9 cellular contexts compared by ENCODE assay signal in the genomic region with DNA sequence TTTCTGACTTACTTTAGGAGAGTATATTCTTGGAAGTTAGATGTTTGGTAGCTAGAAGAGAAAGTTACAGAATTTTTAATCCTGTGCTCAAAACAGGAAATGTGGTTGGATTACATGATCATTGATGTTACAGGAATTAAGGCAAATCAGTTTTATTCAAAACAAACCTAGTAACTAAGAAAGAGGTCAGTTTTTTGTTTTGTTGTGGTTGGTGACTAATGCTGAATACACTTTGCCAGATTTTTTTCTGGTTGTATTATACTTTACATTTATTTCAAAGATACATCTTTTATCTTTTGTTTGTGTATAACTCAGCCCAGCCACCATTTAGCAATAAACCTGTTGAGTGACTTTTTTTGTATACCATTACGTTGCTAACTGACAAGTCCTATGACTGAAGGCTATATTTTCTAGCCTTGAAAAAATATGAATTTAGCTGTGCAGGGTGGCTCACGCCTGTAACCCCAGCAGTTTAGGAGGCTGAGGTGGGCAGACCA.
A peak's percentile ranks its signal among the peaks of the same experiment; 100 is the strongest.
DNase-seq lines count a peak whose midpoint lies in the region; ATAC-seq and TF ChIP-seq lines count a peak whose summit lies in the region.
"Had no signal": no experiment of that assay in that cellular context is flagged by ENCODE, and none has a peak within 500 bp of the region (broad histone marks: within the 10 kb centered on the region; RNA-seq: fewer than 3 reads in every experiment).

No MANE protein-coding gene starts in this region.

- H3K9ac ChIP-seq in trophoblast cell (ENCODE audit: low read length) = no peak overlapping the region

- peak overlapping the region; percentile 46 for H3K4ac ChIP-seq in trophoblast cell (ENCODE audit: low read depth, low read length)

- no peak for TF ChIP-seq CTCF in epithelial cell of esophagus (IDR thresholded peaks at IDR 0.05; ENCODE audit: insufficient read depth, low read depth, low read length, missing control alignments)

- H3K36me3 ChIP-seq in CD8-positive, alpha-beta memory T cell (ENCODE audit: insufficient read depth, low read length) = no peaks in the 10 kb centered on the region
- H3K36me3 ChIP-seq in trophoblast cell (ENCODE audit: control insufficient read depth in 1 of 2, insufficient read depth in 2 of 2, low read length in 2 of 2) = peaks cover 0 to 5% of the 10 kb centered on the region in 2 experiments

- peaks cover 34 to 60% (median 59%) of the 10 kb centered on the region in 3 donors for H3K4me1 Mint-ChIP-seq in CD8-positive, alpha-beta memory T cell

- H4K12ac ChIP-seq in trophoblast cell (ENCODE audit: low read depth, low read length) = no peak overlapping the region

- peak overlapping the region; percentile 38 for H4K8ac ChIP-seq in trophoblast cell (ENCODE audit: low read depth, low read length)

- H3K27me3 ChIP-seq in CD8-positive, alpha-beta memory T cell (ENCODE audit: insufficient read depth, low read length, poor library complexity, severe bottlenecking) = no peaks in the 10 kb centered on the region
- H3K27me3 ChIP-seq in trophoblast cell (ENCODE audit: insufficient read depth, low read length) = no peaks in the 10 kb centered on the region
- H3K27me3 ChIP-seq: SJCRH30 had no signal

- DNase-seq in CD8-positive, alpha-beta memory T cell = peak in 2 of 5 donors; percentile 55 to 64
- DNase-seq in RPMI7951 (ENCODE audit: low read depth) = peak; percentile 73
- peak; percentile 93 for DNase-seq in epithelial cell of esophagus (ENCODE audit: low read depth)
- peak; percentile 27 to 79 for DNase-seq in trophoblast cell
- no peak for DNase-seq in activated effector memory CD4-positive, alpha-beta T cell treated with Interleukin-2 at 50 U/mL for 16 hours
- DNase-seq in stimulated activated CD4-positive, alpha-beta T cell treated with anti-CD3 and anti-CD28 coated beads, Interleukin-4, amount 100 ng/mL, for 24 hours = no peak
- DNase-seq: SJCRH30 had no signal

- H3K36me3 Mint-ChIP-seq in CD8-positive, alpha-beta memory T cell = peaks cover 0 to 42% (median 11%) of the 10 kb centered on the region in 3 donors

- H3K18ac ChIP-seq in trophoblast cell (ENCODE audit: low read length) = peak overlapping the region; percentile 65

- peak overlapping the region in 6 of 7 donors; percentile 29 to 69 (median 48) for H3K4me3 Mint-ChIP-seq in CD8-positive, alpha-beta memory T cell

- peaks cover 2% of the 10 kb centered on the region for H3K79me2 ChIP-seq in trophoblast cell (ENCODE audit: control insufficient read depth, insufficient read depth, low read length, poor library complexity)

- no peak for ATAC-seq in GM18519 (IDR thresholded peaks at IDR 0.05; ENCODE audit: low FRiP score, unreplicated experiment)
- no peak for ATAC-seq in GM21423 (IDR thresholded peaks at IDR 0.05; ENCODE audit: unreplicated experiment)

- H3K9me3 ChIP-seq in CD8-positive, alpha-beta memory T cell (ENCODE audit: low read length) = no peaks in the 10 kb centered on the region
- no peaks in the 10 kb centered on the region for H3K9me3 ChIP-seq in trophoblast cell (ENCODE audit: insufficient read depth, low read depth, low read length)
- H3K9me3 ChIP-seq: SJCRH30 had no signal

- H2BK5ac ChIP-seq in trophoblast cell (ENCODE audit: low read depth, low read length, poor library complexity) = peak overlapping the region; percentile 68

- H3K27ac Mint-ChIP-seq in CD8-positive, alpha-beta memory T cell = peak overlapping the region; percentile 64 to 92 (median 80)

- peak overlapping the region; percentile 73 for H4K91ac ChIP-seq in trophoblast cell (ENCODE audit: low read depth, low read length)

- H2BK120ac ChIP-seq in trophoblast cell (ENCODE audit: insufficient read depth, low read length, poor library complexity) = no peak overlapping the region

- no peaks in the 10 kb centered on the region for H3K9me3 Mint-ChIP-seq in CD8-positive, alpha-beta memory T cell

- CTCF ChIA-PET in CD8-positive, alpha-beta memory T cell (lab: Charles Lee) = interaction anchor here (0.8 to 3.9 kb wide), 4 partner anchors 10 to 181 kb away, joined by 3 to 16 read pairs (median 6); partner anchors contain the start of gene AFF1

- peak overlapping the region; percentile 58 for H2BK12ac ChIP-seq in trophoblast cell (ENCODE audit: low read length)

- H3K79me1 ChIP-seq in trophoblast cell (ENCODE audit: low read length) = peaks cover 3% of the 10 kb centered on the region

- peaks cover 27% of the 10 kb centered on the region for H3K4me1 ChIP-seq in CD8-positive, alpha-beta memory T cell (ENCODE audit: insufficient read depth, low read length)
- H3K4me1 ChIP-seq in trophoblast cell (ENCODE audit: control insufficient read depth in 1 of 2, insufficient read depth in 2 of 2, low read length in 2 of 2) = peaks cover 3 to 7% of the 10 kb centered on the region in 2 experiments

- H3K4me2 ChIP-seq in trophoblast cell (ENCODE audit: low read length) = no peak overlapping the region

- no peaks in the 10 kb centered on the region for H3K27me3 Mint-ChIP-seq in CD8-positive, alpha-beta memory T cell

- peak overlapping the region; percentile 37 for H3K14ac ChIP-seq in trophoblast cell (ENCODE audit: low read length)

- no peak overlapping the region for H2AFZ ChIP-seq in trophoblast cell (ENCODE audit: insufficient read depth, low read length, poor library complexity)

- WGBS in trophoblast cell (ENCODE audit: extremely low coverage, insufficient coverage, insufficient read length) = no CpG with 5 or more reads among the region's 2 CpGs

- H3K27ac ChIP-seq in CD8-positive, alpha-beta memory T cell (ENCODE audit: low read depth, low read length) = no peak overlapping the region
- H3K27ac ChIP-seq in trophoblast cell (ENCODE audit: low read depth, low read length) = no peak overlapping the region
- H3K27ac ChIP-seq: SJCRH30 had no signal

- POLR2A ChIA-PET in CD8-positive, alpha-beta memory T cell (lab: Charles Lee) = interaction anchor here (1.7 kb wide), 1 partner anchor 169 kb away, joined by 7 read pairs; the partner anchor contains the start of gene AFF1

- H2AK5ac ChIP-seq in trophoblast cell (ENCODE audit: low read length) = peak overlapping the region; percentile 46

- peak overlapping the region; percentile 24 for H3K4me3 ChIP-seq in CD8-positive, alpha-beta memory T cell (ENCODE audit: low read length)
- H3K4me3 ChIP-seq in epithelial cell of esophagus (ENCODE audit: low read length) = no peak overlapping the region
- H3K4me3 ChIP-seq in trophoblast cell (ENCODE audit: low read depth, low read length) = no peak overlapping the region
- H3K4me3 ChIP-seq: SJCRH30 had no signal

- no peak overlapping the region for H3K23ac ChIP-seq in trophoblast cell (ENCODE audit: low read length)

Comparison
In these comparisons a context has a peak if more than half of its experiments do, and no peak if none do; other contexts are left out.
1. DNase-seq: peak in RPMI7951 (single experiment), epithelial cell of esophagus (single experiment) and trophoblast cell (2 of 2); none in activated effector memory CD4-positive, alpha-beta T cell treated with Interleukin-2 at 50 U/mL for 16 hours (single experiment) and stimulated activated CD4-positive, alpha-beta T cell treated with anti-CD3 and anti-CD28 coated beads, Interleukin-4, amount 100 ng/mL, for 24 hours (single experiment).